ENCODE assay signal across 7 cellular contexts in the genomic region with DNA sequence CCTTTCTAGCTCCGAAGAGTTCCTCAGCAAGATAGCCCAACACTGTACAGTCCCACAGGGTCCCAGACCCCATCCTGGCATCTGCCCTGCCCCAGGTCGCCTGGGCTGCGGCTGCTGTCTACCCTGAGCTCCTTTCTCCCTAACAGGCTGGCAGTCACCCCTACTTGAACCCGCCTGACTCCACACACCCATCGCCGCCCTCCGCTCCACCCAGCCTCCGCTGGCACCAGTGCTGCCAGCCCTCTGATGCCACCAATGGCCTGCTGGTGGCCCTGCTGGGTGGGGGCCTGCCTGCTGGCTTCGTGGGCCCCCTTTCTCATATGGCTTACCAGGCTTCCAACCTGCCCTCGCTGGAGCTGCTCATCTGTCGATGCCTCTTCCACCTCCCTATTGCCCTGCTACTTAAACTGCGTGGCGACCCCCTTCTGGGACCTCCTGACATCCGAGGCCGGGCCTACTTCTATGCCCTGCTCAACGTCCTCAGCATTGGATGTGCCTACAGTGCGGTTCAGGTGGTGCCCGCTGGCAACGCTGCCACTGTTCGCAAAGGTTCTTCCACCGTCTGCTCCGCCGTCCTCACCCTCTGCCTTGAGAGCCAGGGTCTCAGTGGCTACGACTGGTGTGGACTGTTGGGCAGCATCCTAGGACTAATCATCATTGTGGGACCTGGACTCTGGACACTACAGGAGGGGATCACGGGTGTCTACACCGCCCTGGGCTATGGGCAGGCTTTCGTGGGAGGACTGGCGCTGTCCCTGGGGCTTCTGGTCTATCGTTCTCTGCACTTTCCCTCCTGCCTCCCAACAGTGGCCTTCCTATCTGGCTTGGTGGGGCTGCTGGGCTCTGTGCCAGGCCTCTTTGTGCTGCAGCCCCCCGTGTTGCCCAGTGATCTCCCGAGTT. TPM values are rescaled to one million over a fixed set of nuclear protein-coding genes. Genes with fewer than 3 reads are reported as not detected.
DNase-seq lines count a peak whose midpoint lies in the region; ATAC-seq and TF ChIP-seq lines count a peak whose summit lies in the region.
"Not testable (repeated sequence)": the region's sequence is repeated elsewhere in the genome, so short reads cannot be mapped to it uniquely, and the experiment has no call there.
"Had no signal": no experiment of that assay in that cellular context is flagged by ENCODE, and none has a peak within 500 bp of the region (broad histone marks: within the 10 kb centered on the region; RNA-seq: fewer than 3 reads in every experiment).

No MANE protein-coding gene starts in this region.

- H3K4me1 ChIP-seq in IMR-90 (ENCODE audit: control insufficient read depth, insufficient read depth, low read length) (peaks cover 17% of the 10 kb centered on the region), skeletal muscle tissue (ENCODE audit: control insufficient read depth in 3 of 3, insufficient read depth in 3 of 3, low read length in 3 of 3) (peaks cover 53 to 58% (median 58%) of the 10 kb centered on the region in 3 donors)

- H2AK5ac ChIP-seq in IMR-90 (ENCODE audit: low read depth, low read length) = peak overlapping the region; percentile 98; the same call in 1 of the 2 replicates

- not testable (repeated sequence) for H4K8ac ChIP-seq in IMR-90 (ENCODE audit: low read depth in 2 of 2, low read length in 2 of 2)

- peaks cover 5 to 65% of the 10 kb centered on the region in 2 experiments; a peak in 3 of 4 replicates for H3K79me1 ChIP-seq in IMR-90 (ENCODE audit: low read depth in 1 of 2, low read length in 2 of 2)

- BruUV-seq in IMR-90 (replicated peaks; lab: Mats Ljungman, UMichigan) = not testable (repeated sequence)

- not testable (repeated sequence) for H3K23ac ChIP-seq in IMR-90 (ENCODE audit: low read depth, low read length)

- not testable (repeated sequence) for H3K18ac ChIP-seq in IMR-90 (ENCODE audit: low read depth, low read length)

- H3K9me3 ChIP-seq in IMR-90 (ENCODE audit: control insufficient read depth, insufficient read depth, low read length); skeletal muscle tissue (ENCODE audit: control insufficient read depth in 3 of 3, low read length in 3 of 3): not testable (repeated sequence)

- not testable (repeated sequence) for TF ChIP-seq RAD21 in IMR-90 (IDR thresholded peaks at IDR 0.05; ENCODE audit: low read length)

- not testable (repeated sequence) for H3K9ac ChIP-seq in IMR-90 (ENCODE audit: low read depth, low read length)
- H3K9ac ChIP-seq in skeletal muscle tissue (ENCODE audit: low read depth in 1 of 3, low read length in 3 of 3) = peak overlapping the region in 2 of 3 donors; percentile 99 to 100

- TF ChIP-seq CTCF in IMR-90 (conservative IDR thresholded peaks at IDR 0.05; ENCODE audit: low read depth, low read length); dorsolateral prefrontal cortex (IDR thresholded peaks at IDR 0.05 in 54 of 56, conservative IDR thresholded peaks at IDR 0.05 in 2 of 56; ENCODE audit: low read depth in 1 of 56, partially characterized antibody in 56 of 56): not testable (repeated sequence)

- H3K36me3 Mint-ChIP-seq in activated T-cell treated with anti-CD3 and anti-CD28 coated beads, Interleukin-2, amount 50 U/mL, for 72 hours (ENCODE audit: insufficient read depth in 2 of 2); memory B cell: not testable (repeated sequence)

- dilution Hi-C loops in IMR-90 (cut with HindIII; ENCODE audit: low sequenced_read_pairs, unreplicated experiment) = not testable (repeated sequence)

- not testable (repeated sequence) for H4K5ac ChIP-seq in IMR-90 (ENCODE audit: low read depth, low read length)

- DNase-seq in IMR-90; activated T-cell treated with anti-CD3 and anti-CD28 coated beads, Interleukin-2, amount 50 U/mL, for 72 hours; dorsolateral prefrontal cortex; memory B cell (ENCODE audit: low spot score in 2 of 2): not testable (repeated sequence)

- POLR2A ChIA-PET in IMR-90 (lab: Charles Lee; ENCODE audit: unreplicated experiment) = not testable (repeated sequence)

- not testable (repeated sequence) for H2BK20ac ChIP-seq in IMR-90 (ENCODE audit: low read depth, low read length)

- not testable (repeated sequence) for H3K56ac ChIP-seq in IMR-90 (ENCODE audit: extremely low read depth, insufficient read depth, low read length)

- intact Hi-C loops in IMR-90 (cut with micrococcal nuclease) = loop anchor here (5.0 kb wide), 1 partner anchor 205 kb away; the partner anchor contains the start of genes TP53 and WRAP53
- intact Hi-C loops in dorsolateral prefrontal cortex (cut with DNase I) = loop anchor here in 1 of 2 donors (10.0 kb wide), 1 partner anchor 127 kb away; the partner anchor contains the start of genes KCTD11 and TMEM95

- TF ChIP-seq POLR2A in IMR-90 (IDR thresholded peaks at IDR 0.05; ENCODE audit: low read depth, low read length) = not testable (repeated sequence)

- H3K27me3 Mint-ChIP-seq in activated T-cell treated with anti-CD3 and anti-CD28 coated beads, Interleukin-2, amount 50 U/mL, for 72 hours (ENCODE audit: low read depth); memory B cell: not testable (repeated sequence)

- H2AFZ ChIP-seq in IMR-90 (replicated peaks; ENCODE audit: low read length, poor library complexity) = not testable (repeated sequence)

- H2BK120ac ChIP-seq in IMR-90 (ENCODE audit: low read depth, low read length) = not testable (repeated sequence)

- not testable (repeated sequence) for H3K14ac ChIP-seq in IMR-90 (replicated peaks; ENCODE audit: low read depth, low read length)

- H4K91ac ChIP-seq in IMR-90 (ENCODE audit: insufficient read depth, low read depth, low read length) = peak overlapping the region; percentile 100; the same call in 1 of the 2 replicates

- H3K27ac ChIP-seq in IMR-90 (ENCODE audit: insufficient read depth, low read length) = peak overlapping the region; percentile 99; the same call in 1 of the 2 replicates
- peak overlapping the region in 50 of 59 donors; percentile 32 to 100 (median 100) for H3K27ac ChIP-seq in dorsolateral prefrontal cortex
- H3K27ac ChIP-seq in skeletal muscle tissue (ENCODE audit: low read depth, low read length) = peak overlapping the region; percentile 100

- not testable (repeated sequence) for H2BK15ac ChIP-seq in IMR-90 (ENCODE audit: low read depth, low read length)

- not testable (repeated sequence) for H3K4me3 ChIP-seq in IMR-90 (ENCODE audit: insufficient read depth, low read depth, low read length)
- H3K4me3 ChIP-seq in dorsolateral prefrontal cortex = peak overlapping the region in 2 of 59 donors; percentile 78 to 87
- peak overlapping the region in 1 of 3 donors; percentile 97 for H3K4me3 ChIP-seq in skeletal muscle tissue (ENCODE audit: low read length in 3 of 3)

- H3K36me3 ChIP-seq in IMR-90 (ENCODE audit: control insufficient read depth, insufficient read depth, low read length); skeletal muscle tissue (ENCODE audit: control insufficient read depth in 3 of 3, insufficient read depth in 3 of 3, low read length in 3 of 3): not testable (repeated sequence)

- in situ Hi-C loops in IMR-90 (cut with MboI; ENCODE audit: low sequenced_read_pairs) = not testable (repeated sequence)

- peaks cover 75% of the 10 kb centered on the region for H3K4me1 Mint-ChIP-seq in activated T-cell treated with anti-CD3 and anti-CD28 coated beads, Interleukin-2, amount 50 U/mL, for 72 hours (ENCODE audit: low read depth)
- H3K4me1 Mint-ChIP-seq in memory B cell = peaks cover 60% of the 10 kb centered on the region

- 97% methylated on average over 15 of the region's 31 CpGs; no CpG with 5 or more reads in 1 of the 2 experiments for whole genome bisulfite sequencing in IMR-90 (ENCODE audit: extremely low coverage in 2 of 2, insufficient read length in 1 of 2), 2 experiments

- not testable (repeated sequence) for H2BK5ac ChIP-seq in IMR-90 (ENCODE audit: low read depth, low read length, poor library complexity, severe bottlenecking)

- not testable (repeated sequence) for ATAC-seq in IMR-90 (ENCODE audit: low read depth); activated T-cell treated with anti-CD3 and anti-CD28 coated beads, Interleukin-2, amount 50 U/mL, for 72 hours (replicated peaks in 1 of 2); memory B cell (ENCODE audit: low read depth)

- H3K9me3 Mint-ChIP-seq in activated T-cell treated with anti-CD3 and anti-CD28 coated beads, Interleukin-2, amount 50 U/mL, for 72 hours; memory B cell: not testable (repeated sequence)

- CTCF ChIA-PET in IMR-90 (lab: Yijun Ruan, JAX) = not testable (repeated sequence)

- H3K27me3 ChIP-seq in IMR-90 (ENCODE audit: control insufficient read depth, insufficient read depth, low read length); dorsolateral prefrontal cortex; skeletal muscle tissue (ENCODE audit: control insufficient read depth in 3 of 3, insufficient read depth in 3 of 3, low read length in 3 of 3): not testable (repeated sequence)

- H2AK9ac ChIP-seq in IMR-90 (replicated peaks; ENCODE audit: low read depth, low read length, poor library complexity) = not testable (repeated sequence)

- not testable (repeated sequence) for H3K9me1 ChIP-seq in IMR-90 (ENCODE audit: insufficient read depth, low read length)

- H3K27ac Mint-ChIP-seq in activated T-cell treated with anti-CD3 and anti-CD28 coated beads, Interleukin-2, amount 50 U/mL, for 72 hours = peak overlapping the region; percentile 100
- H3K27ac Mint-ChIP-seq in memory B cell = peak overlapping the region; percentile 100

- not testable (repeated sequence) for H3K4me2 ChIP-seq in IMR-90 (ENCODE audit: low read depth, low read length)

- H3K4me3 Mint-ChIP-seq in activated T-cell treated with anti-CD3 and anti-CD28 coated beads, Interleukin-2, amount 50 U/mL, for 72 hours = peak overlapping the region; percentile 98 to 100
- H3K4me3 Mint-ChIP-seq in memory B cell = peak overlapping the region; percentile 99

- H3K4ac ChIP-seq in IMR-90 (ENCODE audit: low read depth, low read length) = peak overlapping the region; percentile 100; the same call in 1 of the 2 replicates

- peaks cover 38% of the 10 kb centered on the region for H4K20me1 ChIP-seq in IMR-90 (ENCODE audit: insufficient read depth, low read length)

RNA-seq across cellular contexts. Expression of gene SLC35G6, which starts 0.8 kb away (rescaled TPM):
- total RNA-seq in IMR-90 (2012; rRNA removed) = not detected in 2 replicates
- polyA plus RNA-seq in IMR-90 (2012; rRNA removed) = not detected in 2 replicates
- not detected in 2 replicates for polyA plus RNA-seq in IMR-90 (2012; cell fraction: cytosol; rRNA removed)
- not detected in 2 replicates for polyA plus RNA-seq in IMR-90 (2012; cell fraction: nucleus; rRNA removed; ENCODE audit: low replicate concordance)
- total RNA-seq in activated T-cell treated with anti-CD3 and anti-CD28 coated beads, Interleukin-2, amount 50 U/mL, for 72 hours = under 1 TPM in 1 of 2 donors, not detected in 1; 0.25 TPM
- total RNA-seq in dorsolateral prefrontal cortex = under 1 TPM in 1 of 120 experiments, not detected in 119; 0.34 TPM
- total RNA-seq in skeletal muscle tissue = not detected
- total RNA-seq: left ventricle myocardium superior had no signal
- polyA plus RNA-seq: SK-N-SH had no signal

RNA-seq across cellular contexts. Expression of gene POLR2A, which starts 2.1 kb away (rescaled TPM):
- total RNA-seq in IMR-90 (2012; rRNA removed) (56.4 and 56.6 TPM in 2 replicates), dorsolateral prefrontal cortex (100 to 1,000 TPM in 115 of 120 experiments, 10 to 100 TPM in 5; 83.5 to 163 (median 124) TPM), skeletal muscle tissue (91.3 TPM)
- 38.4 and 54.0 TPM in 2 replicates for polyA plus RNA-seq in IMR-90 (2012; rRNA removed)
- 27.6 and 39.2 TPM in 2 replicates for polyA plus RNA-seq in IMR-90 (2012; cell fraction: cytosol; rRNA removed)
- 56.8 and 69.7 TPM in 2 replicates for polyA plus RNA-seq in IMR-90 (2012; cell fraction: nucleus; rRNA removed; ENCODE audit: low replicate concordance)
- total RNA-seq in activated T-cell treated with anti-CD3 and anti-CD28 coated beads, Interleukin-2, amount 50 U/mL, for 72 hours = 100 to 1,000 TPM; 211 to 249 TPM

RNA-seq across cellular contexts. Expression of gene ZBTB4, which starts 2.7 kb away (rescaled TPM):
- total RNA-seq in IMR-90 (2012; rRNA removed) (6.3 and 8.3 TPM in 2 replicates), dorsolateral prefrontal cortex (100 to 1,000 TPM in 108 of 120 experiments, 10 to 100 TPM in 12; 90.1 to 145 (median 113) TPM), skeletal muscle tissue (10.4 TPM)
- 20.1 and 20.3 TPM in 2 replicates for polyA plus RNA-seq in IMR-90 (2012; rRNA removed)
- 12.2 and 17.4 TPM in 2 replicates for polyA plus RNA-seq in IMR-90 (2012; cell fraction: cytosol; rRNA removed)
- polyA plus RNA-seq in IMR-90 (2012; cell fraction: nucleus; rRNA removed; ENCODE audit: low replicate concordance) = 49.1 and 50.3 TPM in 2 replicates
- 10 to 100 TPM; 28.5 to 29.0 TPM for total RNA-seq in activated T-cell treated with anti-CD3 and anti-CD28 coated beads, Interleukin-2, amount 50 U/mL, for 72 hours

RNA-seq across cellular contexts. Expression of gene CHRNB1, which starts 37.2 kb away (rescaled TPM):
- total RNA-seq in IMR-90 (2012; rRNA removed) (4.2 and 4.3 TPM in 2 replicates), dorsolateral prefrontal cortex (10 to 100 TPM in 95 of 120 experiments, 1 to 10 TPM in 25; 6.3 to 21.6 (median 12.1) TPM), skeletal muscle tissue (31.3 TPM)
- 6.0 and 6.4 TPM in 2 replicates for polyA plus RNA-seq in IMR-90 (2012; rRNA removed)
- polyA plus RNA-seq in IMR-90 (2012; cell fraction: cytosol; rRNA removed) = 7.0 and 8.0 TPM in 2 replicates
- polyA plus RNA-seq in IMR-90 (2012; cell fraction: nucleus; rRNA removed; ENCODE audit: low replicate concordance) = 0.76 and 1.6 TPM in 2 replicates
- 10 to 100 TPM; 25.5 to 26.8 TPM for total RNA-seq in activated T-cell treated with anti-CD3 and anti-CD28 coated beads, Interleukin-2, amount 50 U/mL, for 72 hours

RNA-seq across cellular contexts. Expression of gene FGF11, which starts 42.8 kb away (rescaled TPM):
- total RNA-seq in IMR-90 (2012; rRNA removed) = 0.18 and 0.28 TPM in 2 replicates
- 0.99 and 1.1 TPM in 2 replicates for polyA plus RNA-seq in IMR-90 (2012; rRNA removed)
- 0.96 and 1.8 TPM in 2 replicates for polyA plus RNA-seq in IMR-90 (2012; cell fraction: cytosol; rRNA removed)
- 3.8 and 3.9 TPM in 2 replicates for polyA plus RNA-seq in IMR-90 (2012; cell fraction: nucleus; rRNA removed; ENCODE audit: low replicate concordance)
- 1 to 10 TPM; 4.9 to 5.3 TPM for total RNA-seq in activated T-cell treated with anti-CD3 and anti-CD28 coated beads, Interleukin-2, amount 50 U/mL, for 72 hours
- 10 to 100 TPM in 25 of 120 experiments, 1 to 10 TPM in 95; 2.5 to 23.6 (median 7.0) TPM for total RNA-seq in dorsolateral prefrontal cortex
- total RNA-seq in skeletal muscle tissue = 1.0 TPM
